ENCODE assay signal across 36 cellular contexts in the genomic region with DNA sequence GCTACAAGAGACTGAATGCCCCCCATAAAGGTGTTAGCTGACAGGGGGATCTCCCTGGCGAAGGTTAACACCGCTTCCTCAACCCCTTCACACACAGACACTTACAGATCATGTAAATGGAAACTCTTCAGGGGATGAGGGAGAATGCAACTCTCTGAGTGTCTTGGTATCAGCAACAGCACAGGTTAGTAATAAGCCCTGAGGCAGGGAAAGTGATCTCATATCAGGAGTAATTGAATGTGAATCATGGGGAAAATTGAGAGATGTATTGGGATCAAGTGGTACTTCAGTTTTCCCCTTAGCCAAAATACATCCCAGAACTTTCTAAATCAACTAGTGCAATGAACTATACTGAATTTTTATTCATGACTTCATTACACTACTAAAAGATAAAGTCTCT. TPM values are rescaled to one million over a fixed set of nuclear protein-coding genes. Genes with fewer than 3 reads are reported as not detected.
"Had no signal": no experiment of that assay in that cellular context is flagged by ENCODE, and none has a peak within 500 bp of the region (broad histone marks: within the 10 kb centered on the region; RNA-seq: fewer than 3 reads in every experiment).

No MANE protein-coding gene starts in this region.

- H3K27me3 ChIP-seq: adrenal gland, colonic mucosa, MG63 had no signal

- H3K9me3 ChIP-seq: adrenal gland, body of pancreas, colonic mucosa, MG63 had no signal

- H3K4me1 ChIP-seq: adrenal gland, body of pancreas, colonic mucosa had no signal

- DNase-seq: activated B cell treated with CpG ODN at 0.5 μM for 24 hours; activated CD4-positive, alpha-beta memory T cell treated with anti-CD3 and anti-CD28 coated beads for 36 hours; activated CD4-positive, alpha-beta T cell treated with anti-CD3 and anti-CD28 coated beads for 4 hours; activated CD4-positive, alpha-beta T cell treated with anti-CD3 and anti-CD28 coated beads, Interleukin-2, amount 50 U/mL, for 1 hour; activated CD4-positive, CD25-positive, alpha-beta regulatory T cell treated with anti-CD3 and anti-CD28 coated beads, Interleukin-2, amount 50 U/mL, for 72 hours; activated CD8-positive, alpha-beta memory T cell treated with anti-CD3 and anti-CD28 coated beads, Interleukin-2, amount 50 U/mL, for 4 hours; activated gamma-delta T cell treated with Interleukin-2 at 50 U/mL for 16 hours; activated naive CD4-positive, alpha-beta T cell treated with anti-CD3 and anti-CD28 coated beads for 36 hours; activated T-cell treated with anti-CD3 and anti-CD28 coated beads for 4 hours; activated T-cell treated with anti-CD3 and anti-CD28 coated beads, Interleukin-2, amount 50 U/mL, for 4 hours; adrenal gland; body of pancreas; colonic mucosa; MG63; NCI-H1048; NCI-H1105 treated with DMSO at 0.1 percent for 48 hours; NCI-H1436; NCI-H1694; NCI-H2029; NCI-H510A; NCI-H526; NCI-H748 treated with DMSO at 0.1 percent for 48 hours; NK-92 treated with Interleukin-12 subunit alpha and Interleukin-12 subunit beta, amount 100 ng/mL, for 24 hours; SIG-M5; SW 1271; T-helper 1 cell; T-helper 2 cell; T-helper 9 cell had no signal

- H3K36me3 ChIP-seq: adrenal gland, colonic mucosa, MG63 had no signal

- H3K4me3 ChIP-seq: adrenal gland, body of pancreas, colonic mucosa, MG63 had no signal

- FAIRE-seq: astrocyte had no signal

- H3K27ac ChIP-seq: adrenal gland, body of pancreas, colonic mucosa, VCaP had no signal

RNA-seq across cellular contexts. Expression of gene OR2J3, which starts 23.8 kb away (rescaled TPM):
- total RNA-seq: activated B cell treated with CpG ODN at 0.5 μM for 24 hours; activated CD4-positive, alpha-beta memory T cell treated with anti-CD3 and anti-CD28 coated beads for 36 hours; activated naive CD4-positive, alpha-beta T cell treated with anti-CD3 and anti-CD28 coated beads for 36 hours; activated naive CD4-positive, alpha-beta T cell treated with anti-CD3 and anti-CD28 coated beads, Interleukin-2, amount 50 U/mL, for 72 hours; activated T-cell treated with anti-CD3 and anti-CD28 coated beads, Interleukin-2, amount 50 U/mL, for 4 hours; activated T-helper 1 cell treated with anti-CD3 and anti-CD28 coated beads, Interleukin-12 subunit alpha, Interleukin-12 subunit beta, Interleukin-2, Interleukin-4 antibody, amounts not matched to agents 30 ng/mL and 10 ng/mL and 1 ng/mL, durations not matched to agents 14 hours and 24 hours and 36 hours; adrenal gland; astrocyte; body of pancreas; chondrocyte; colonic mucosa; OCI-LY7; Right ventricle myocardium inferior; SK-MEL-5 had no signal

RNA-seq across cellular contexts. Expression of gene OR2J1, which starts 32.4 kb away (rescaled TPM):
- total RNA-seq: activated B cell treated with CpG ODN at 0.5 μM for 24 hours; activated CD4-positive, alpha-beta memory T cell treated with anti-CD3 and anti-CD28 coated beads for 36 hours; activated naive CD4-positive, alpha-beta T cell treated with anti-CD3 and anti-CD28 coated beads for 36 hours; activated naive CD4-positive, alpha-beta T cell treated with anti-CD3 and anti-CD28 coated beads, Interleukin-2, amount 50 U/mL, for 72 hours; activated T-cell treated with anti-CD3 and anti-CD28 coated beads, Interleukin-2, amount 50 U/mL, for 4 hours; activated T-helper 1 cell treated with anti-CD3 and anti-CD28 coated beads, Interleukin-12 subunit alpha, Interleukin-12 subunit beta, Interleukin-2, Interleukin-4 antibody, amounts not matched to agents 30 ng/mL and 10 ng/mL and 1 ng/mL, durations not matched to agents 14 hours and 24 hours and 36 hours; adrenal gland; astrocyte; body of pancreas; chondrocyte; colonic mucosa; OCI-LY7; Right ventricle myocardium inferior; SK-MEL-5 had no signal

RNA-seq across cellular contexts. Expression of gene OR2J2, which starts 39.0 kb away (rescaled TPM):
- total RNA-seq: activated B cell treated with CpG ODN at 0.5 μM for 24 hours; activated CD4-positive, alpha-beta memory T cell treated with anti-CD3 and anti-CD28 coated beads for 36 hours; activated naive CD4-positive, alpha-beta T cell treated with anti-CD3 and anti-CD28 coated beads for 36 hours; activated naive CD4-positive, alpha-beta T cell treated with anti-CD3 and anti-CD28 coated beads, Interleukin-2, amount 50 U/mL, for 72 hours; activated T-cell treated with anti-CD3 and anti-CD28 coated beads, Interleukin-2, amount 50 U/mL, for 4 hours; activated T-helper 1 cell treated with anti-CD3 and anti-CD28 coated beads, Interleukin-12 subunit alpha, Interleukin-12 subunit beta, Interleukin-2, Interleukin-4 antibody, amounts not matched to agents 30 ng/mL and 10 ng/mL and 1 ng/mL, durations not matched to agents 14 hours and 24 hours and 36 hours; adrenal gland; astrocyte; body of pancreas; chondrocyte; colonic mucosa; OCI-LY7; Right ventricle myocardium inferior; SK-MEL-5 had no signal

RNA-seq across cellular contexts. Expression of gene OR2B3, which starts 44.6 kb away (rescaled TPM):
- total RNA-seq: activated B cell treated with CpG ODN at 0.5 μM for 24 hours; activated CD4-positive, alpha-beta memory T cell treated with anti-CD3 and anti-CD28 coated beads for 36 hours; activated naive CD4-positive, alpha-beta T cell treated with anti-CD3 and anti-CD28 coated beads for 36 hours; activated naive CD4-positive, alpha-beta T cell treated with anti-CD3 and anti-CD28 coated beads, Interleukin-2, amount 50 U/mL, for 72 hours; activated T-cell treated with anti-CD3 and anti-CD28 coated beads, Interleukin-2, amount 50 U/mL, for 4 hours; activated T-helper 1 cell treated with anti-CD3 and anti-CD28 coated beads, Interleukin-12 subunit alpha, Interleukin-12 subunit beta, Interleukin-2, Interleukin-4 antibody, amounts not matched to agents 30 ng/mL and 10 ng/mL and 1 ng/mL, durations not matched to agents 14 hours and 24 hours and 36 hours; adrenal gland; astrocyte; body of pancreas; chondrocyte; colonic mucosa; OCI-LY7; Right ventricle myocardium inferior; SK-MEL-5 had no signal
